Comparison of ENCODE assay signal across 8 cellular contexts in the genomic region with DNA sequence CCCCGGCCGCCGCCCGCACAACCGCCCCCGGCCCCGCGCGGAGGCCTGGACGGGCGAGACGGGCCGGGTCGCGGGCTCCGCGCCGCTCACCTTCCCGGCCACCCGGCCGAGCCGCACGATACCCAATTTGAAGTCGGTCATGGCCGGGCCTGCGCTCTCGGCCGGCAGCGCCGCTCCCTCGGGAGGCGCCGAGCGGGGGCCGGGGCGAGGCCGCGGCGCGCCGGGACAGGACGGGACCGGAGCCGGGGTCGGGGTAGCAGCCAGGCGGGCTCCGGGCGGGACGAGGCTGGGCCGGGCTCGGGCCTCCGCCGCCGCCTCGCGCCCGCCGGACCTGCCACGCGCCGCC. TPM values are rescaled to one million over a fixed set of nuclear protein-coding genes. Genes with fewer than 3 reads are reported as not detected.
A peak's percentile ranks its signal among the peaks of the same experiment; 100 is the strongest.
DNase-seq lines count a peak whose midpoint lies in the region; ATAC-seq and TF ChIP-seq lines count a peak whose summit lies in the region.

No MANE protein-coding gene starts in this region.

- no peak for DNase-seq in activated CD4-positive, alpha-beta T cell treated with anti-CD3 and anti-CD28 coated beads for 36 hours
- DNase-seq in activated CD4-positive, alpha-beta T cell treated with anti-CD3 and anti-CD28 coated beads, Interleukin-2, amount 10 ng/mL, durations not matched to agents 7 days and 5 days, result no peak
- no peak for DNase-seq in OCI-LY7 (ENCODE audit: low spot score)
- no peak for DNase-seq in hepatocyte (ENCODE audit: low spot score)
- DNase-seq in kidney tubule cell (ENCODE audit: low spot score), result no peak
- no peak for DNase-seq in DMS153 treated with DMSO at 0.1 percent for 48 hours (lab: John Stamatoyannopoulos, UW; ENCODE audit: unreplicated experiment)
- DNase-seq in stimulated activated CD4-positive, alpha-beta T cell treated with anti-CD3 and anti-CD28 coated beads, Interleukin-4, amount 100 ng/mL, for 1 hour, result no peak

- ATAC-seq in activated CD4-positive, alpha-beta T cell treated with anti-CD3 and anti-CD28 coated beads for 36 hours, result peak; percentile 22

- no peak overlapping the region for H2AFZ ChIP-seq in OCI-LY7 (ENCODE audit: low read length)
- H2AFZ ChIP-seq in hepatocyte, result no peak overlapping the region

- H3K27ac Mint-ChIP-seq in activated CD4-positive, alpha-beta T cell treated with anti-CD3 and anti-CD28 coated beads for 36 hours, result no peak overlapping the region
- H3K27ac Mint-ChIP-seq in activated CD4-positive, alpha-beta T cell treated with anti-CD3 and anti-CD28 coated beads, Interleukin-2, amount 10 ng/mL, durations not matched to agents 7 days and 5 days, result no peak overlapping the region

- H3K4me1 ChIP-seq in OCI-LY7 (ENCODE audit: insufficient read depth, low read length, poor library complexity, severe bottlenecking) (peaks cover 13% of the 10 kb centered on the region), hepatocyte (ENCODE audit: insufficient read depth) (peaks cover 7% of the 10 kb centered on the region), thymus (ENCODE audit: control insufficient read depth, insufficient read depth, low read length) (peaks cover 9% of the 10 kb centered on the region)

- no CpG with 5 or more reads among the region's 61 CpGs for WGBS in hepatocyte (ENCODE audit: low lambda C conversion rate, missing lambda C conversion rate)
- WGBS in thymus, result under 1% methylated on average over 61 of the region's 61 CpGs

- POLR2A ChIA-PET in activated CD4-positive, alpha-beta T cell treated with anti-CD3 and anti-CD28 coated beads for 36 hours (lab: Charles Lee), result interaction anchor here (1.3 to 1.6 kb wide), 2 partner anchors 15 to 38 kb away, joined by 4 to 5 read pairs; partner anchors contain the start of gene ARRDC1
- POLR2A ChIA-PET in activated CD4-positive, alpha-beta T cell treated with anti-CD3 and anti-CD28 coated beads, Interleukin-2, amount 10 ng/mL, durations not matched to agents 7 days and 5 days (lab: Charles Lee), result no interaction called here
- POLR2A ChIA-PET in OCI-LY7 (lab: Charles Lee), result interaction anchor here (0.5 kb wide), 1 partner anchor 15 kb away, joined by 4 read pairs; no protein-coding TSS in a partner anchor

- TF ChIP-seq CTCF in OCI-LY7 (conservative IDR thresholded peaks at IDR 0.05; ENCODE audit: low read length) (no peak), hepatocyte (IDR thresholded peaks at IDR 0.05; ENCODE audit: poor library complexity) (no peak)

- no peaks in the 10 kb centered on the region for H3K9me3 Mint-ChIP-seq in activated CD4-positive, alpha-beta T cell treated with anti-CD3 and anti-CD28 coated beads for 36 hours (ENCODE audit: low read depth)
- H3K9me3 Mint-ChIP-seq in activated CD4-positive, alpha-beta T cell treated with anti-CD3 and anti-CD28 coated beads, Interleukin-2, amount 10 ng/mL, durations not matched to agents 7 days and 5 days, result no peaks in the 10 kb centered on the region

- H4K20me1 ChIP-seq in OCI-LY7 (ENCODE audit: insufficient read depth, low read length) (peaks cover 8% of the 10 kb centered on the region), hepatocyte (ENCODE audit: insufficient read depth, poor library complexity, severe bottlenecking) (peaks cover 10% of the 10 kb centered on the region)

- H3K27me3 ChIP-seq in hepatocyte (no peaks in the 10 kb centered on the region), thymus (ENCODE audit: control insufficient read depth, insufficient read depth) (no peaks in the 10 kb centered on the region)

- H3K36me3 ChIP-seq in OCI-LY7 (ENCODE audit: insufficient read depth, low read length) (peaks cover 43% of the 10 kb centered on the region), hepatocyte (replicated peaks; ENCODE audit: insufficient read depth, low read depth) (no peaks in the 10 kb centered on the region), thymus (ENCODE audit: control insufficient read depth, insufficient read depth) (peaks cover 16% of the 10 kb centered on the region)

- no peaks in the 10 kb centered on the region for H3K27me3 Mint-ChIP-seq in activated CD4-positive, alpha-beta T cell treated with anti-CD3 and anti-CD28 coated beads for 36 hours
- no peaks in the 10 kb centered on the region for H3K27me3 Mint-ChIP-seq in activated CD4-positive, alpha-beta T cell treated with anti-CD3 and anti-CD28 coated beads, Interleukin-2, amount 10 ng/mL, durations not matched to agents 7 days and 5 days

- H3K79me2 ChIP-seq in OCI-LY7 (ENCODE audit: insufficient read depth, low read depth, low read length) (peaks cover 15% of the 10 kb centered on the region; the same call in 1 of the 2 replicates), hepatocyte (peaks cover 31% of the 10 kb centered on the region)

- H3K4me2 ChIP-seq in OCI-LY7 (ENCODE audit: low read length), result peak overlapping the region; percentile 93; the same call in 1 of the 2 replicates
- peak overlapping the region; percentile 98 for H3K4me2 ChIP-seq in hepatocyte

- H3K36me3 Mint-ChIP-seq in activated CD4-positive, alpha-beta T cell treated with anti-CD3 and anti-CD28 coated beads for 36 hours (ENCODE audit: low read depth), result peaks cover 26% of the 10 kb centered on the region
- H3K36me3 Mint-ChIP-seq in activated CD4-positive, alpha-beta T cell treated with anti-CD3 and anti-CD28 coated beads, Interleukin-2, amount 10 ng/mL, durations not matched to agents 7 days and 5 days (ENCODE audit: low read depth), result peaks cover 10% of the 10 kb centered on the region

- peak overlapping the region; percentile 76 for H3K4me3 ChIP-seq in OCI-LY7 (ENCODE audit: low read depth, low read length, poor library complexity, severe bottlenecking)
- peak overlapping the region; percentile 72 for H3K4me3 ChIP-seq in hepatocyte
- peak overlapping the region; percentile 78 for H3K4me3 ChIP-seq in thymus (ENCODE audit: low read length)

- peaks cover 17% of the 10 kb centered on the region for H3K4me1 Mint-ChIP-seq in activated CD4-positive, alpha-beta T cell treated with anti-CD3 and anti-CD28 coated beads for 36 hours
- H3K4me1 Mint-ChIP-seq in activated CD4-positive, alpha-beta T cell treated with anti-CD3 and anti-CD28 coated beads, Interleukin-2, amount 10 ng/mL, durations not matched to agents 7 days and 5 days, result peaks cover 25% of the 10 kb centered on the region

- CTCF ChIA-PET in activated CD4-positive, alpha-beta T cell treated with anti-CD3 and anti-CD28 coated beads for 36 hours (lab: Charles Lee), result interaction anchor here (2.0 kb wide), 1 partner anchor 11 kb away, joined by 6 read pairs; the partner anchor contains the start of gene DPH7
- CTCF ChIA-PET in activated CD4-positive, alpha-beta T cell treated with anti-CD3 and anti-CD28 coated beads, Interleukin-2, amount 10 ng/mL, durations not matched to agents 7 days and 5 days (lab: Charles Lee), result interaction anchor here (1.0 to 4.5 kb wide), 2 partner anchors 12 to 324 kb away, joined by 3 to 37 read pairs; partner anchors contain the start of gene DPH7
- CTCF ChIA-PET in OCI-LY7 (lab: Charles Lee; ENCODE audit: unreplicated experiment), result interaction anchor here (1.2 kb wide), 1 partner anchor 79 kb away, joined by 3 read pairs; no protein-coding TSS in a partner anchor

- H3K27ac ChIP-seq in OCI-LY7 (ENCODE audit: low read depth, low read length, poor library complexity, severe bottlenecking) (no peak overlapping the region), hepatocyte (no peak overlapping the region), thymus (ENCODE audit: low read depth) (no peak overlapping the region)

- H3K9me3 ChIP-seq in OCI-LY7 (ENCODE audit: low read length), result no peaks in the 10 kb centered on the region
- H3K9me3 ChIP-seq in hepatocyte (ENCODE audit: low read depth), result no peaks in the 10 kb centered on the region
- H3K9me3 ChIP-seq in thymus (ENCODE audit: control insufficient read depth), result no peaks in the 10 kb centered on the region

- BruUV-seq in OCI-LY7 (replicated peaks; lab: Mats Ljungman, UMichigan), result no TSS peak

- intact Hi-C loops in activated CD4-positive, alpha-beta T cell treated with anti-CD3 and anti-CD28 coated beads for 36 hours (cut with DNase I, micrococcal nuclease), result loop anchor here (1.0 to 2.0 kb wide), 7 partner anchors 12 to 167 kb away; partner anchors contain the start of genes ARRDC1 (in 2 of the 2), DPH7 (in 1 of the 2), EHMT1 (in 1 of the 2) and EXD3 (in 1 of the 2)
- intact Hi-C loops in OCI-LY7 (cut with micrococcal nuclease; ENCODE audit: unreplicated experiment), result loop anchor here (1.0 to 2.0 kb wide), 2 partner anchors 13 to 15 kb away; partner anchors contain the start of gene ARRDC1

- no peak overlapping the region for H3K4me3 Mint-ChIP-seq in activated CD4-positive, alpha-beta T cell treated with anti-CD3 and anti-CD28 coated beads for 36 hours
- no peak overlapping the region for H3K4me3 Mint-ChIP-seq in activated CD4-positive, alpha-beta T cell treated with anti-CD3 and anti-CD28 coated beads, Interleukin-2, amount 10 ng/mL, durations not matched to agents 7 days and 5 days

- no peaks in the 10 kb centered on the region for H3K9me2 ChIP-seq in OCI-LY7 (ENCODE audit: insufficient read depth, low read length)
- no peaks in the 10 kb centered on the region for H3K9me2 ChIP-seq in hepatocyte (replicated peaks; ENCODE audit: insufficient read depth)

RNA-seq across cellular contexts. Expression of gene ZMYND19, which starts 0.2 kb away (rescaled TPM):
- total RNA-seq in activated CD4-positive, alpha-beta T cell treated with anti-CD3 and anti-CD28 coated beads for 36 hours, result 10 to 100 TPM; 36.2 to 43.0 TPM
- total RNA-seq in activated CD4-positive, alpha-beta T cell treated with anti-CD3 and anti-CD28 coated beads, Interleukin-2, amount 10 ng/mL, durations not matched to agents 7 days and 5 days, result 10 to 100 TPM; 24.7 to 26.5 TPM
- total RNA-seq in OCI-LY7 (2014; rRNA removed; shearing (Covaris generic)), result 48.4 and 48.5 TPM in 2 replicates
- 62.2 and 65.8 TPM in 2 replicates for total RNA-seq in OCI-LY7 (2022)
- 20.4 and 24.3 TPM in 2 replicates for total RNA-seq in hepatocyte
- polyA plus RNA-seq in hepatocyte, result 46.9 and 50.3 TPM in 2 replicates
- 20.7 TPM for polyA plus RNA-seq in thymus

RNA-seq across cellular contexts. Expression of gene DPH7, which starts 11.4 kb away (rescaled TPM):
- 10 to 100 TPM; 23.5 to 29.1 TPM for total RNA-seq in activated CD4-positive, alpha-beta T cell treated with anti-CD3 and anti-CD28 coated beads for 36 hours
- total RNA-seq in activated CD4-positive, alpha-beta T cell treated with anti-CD3 and anti-CD28 coated beads, Interleukin-2, amount 10 ng/mL, durations not matched to agents 7 days and 5 days, result 10 to 100 TPM; 31.1 to 34.4 TPM
- 71.7 and 72.9 TPM in 2 replicates for total RNA-seq in OCI-LY7 (2014; rRNA removed; shearing (Covaris generic))
- 88.2 and 95.6 TPM in 2 replicates for total RNA-seq in OCI-LY7 (2022)
- 26.8 and 28.3 TPM in 2 replicates for total RNA-seq in hepatocyte
- polyA plus RNA-seq in hepatocyte, result 36.9 and 45.5 TPM in 2 replicates
- polyA plus RNA-seq in thymus, result 93.1 TPM

RNA-seq across cellular contexts. Expression of gene ARRDC1, which starts 15.4 kb away (rescaled TPM):
- total RNA-seq in activated CD4-positive, alpha-beta T cell treated with anti-CD3 and anti-CD28 coated beads for 36 hours, result 10 to 100 TPM; 32.4 to 41.6 TPM
- total RNA-seq in activated CD4-positive, alpha-beta T cell treated with anti-CD3 and anti-CD28 coated beads, Interleukin-2, amount 10 ng/mL, durations not matched to agents 7 days and 5 days, result 10 to 100 TPM; 52.4 to 64.2 TPM
- 47.0 and 70.3 TPM in 2 replicates for total RNA-seq in OCI-LY7 (2014; rRNA removed; shearing (Covaris generic))
- total RNA-seq in OCI-LY7 (2022), result 59.6 and 64.6 TPM in 2 replicates
- total RNA-seq in hepatocyte, result 62.7 and 86.0 TPM in 2 replicates
- 102 and 109 TPM in 2 replicates for polyA plus RNA-seq in hepatocyte
- 109 TPM for polyA plus RNA-seq in thymus

RNA-seq across cellular contexts. Expression of gene EHMT1, which starts 28.7 kb away (rescaled TPM):
- 10 to 100 TPM; 66.6 to 76.7 TPM for total RNA-seq in activated CD4-positive, alpha-beta T cell treated with anti-CD3 and anti-CD28 coated beads for 36 hours
- 100 to 1,000 TPM; 100 to 110 TPM for total RNA-seq in activated CD4-positive, alpha-beta T cell treated with anti-CD3 and anti-CD28 coated beads, Interleukin-2, amount 10 ng/mL, durations not matched to agents 7 days and 5 days
- 143 and 145 TPM in 2 replicates for total RNA-seq in OCI-LY7 (2014; rRNA removed; shearing (Covaris generic))
- total RNA-seq in OCI-LY7 (2022) (291 and 295 TPM in 2 replicates), hepatocyte (40.6 and 46.0 TPM in 2 replicates)
- polyA plus RNA-seq in hepatocyte (47.0 and 47.7 TPM in 2 replicates), thymus (56.9 TPM)

RNA-seq across cellular contexts. Expression of gene MRPL41, which starts 38.4 kb away (rescaled TPM):
- 10 to 100 TPM; 20.9 to 26.8 TPM for total RNA-seq in activated CD4-positive, alpha-beta T cell treated with anti-CD3 and anti-CD28 coated beads for 36 hours
- total RNA-seq in activated CD4-positive, alpha-beta T cell treated with anti-CD3 and anti-CD28 coated beads, Interleukin-2, amount 10 ng/mL, durations not matched to agents 7 days and 5 days, result 10 to 100 TPM; 30.2 to 37.1 TPM
- 26.4 and 38.3 TPM in 2 replicates for total RNA-seq in OCI-LY7 (2014; rRNA removed; shearing (Covaris generic))
- total RNA-seq in OCI-LY7 (2022) (29.3 and 34.8 TPM in 2 replicates), hepatocyte (34.7 and 36.6 TPM in 2 replicates)
- polyA plus RNA-seq in hepatocyte (86.0 and 94.5 TPM in 2 replicates), thymus (84.3 TPM)
